Comparison of ENCODE assay signal across 8 cellular contexts in genomic region chr2:43228341-43228751, GRCh38. TPM values are rescaled to one million over a fixed set of nuclear protein-coding genes. Genes with fewer than 3 reads are reported as not detected.
DNase-seq lines count a peak whose midpoint lies in the region; ATAC-seq and TF ChIP-seq lines count a peak whose summit lies in the region.

No MANE protein-coding gene starts in this region.

- H3K4me1 Mint-ChIP-seq in MCF 10A (ENCODE audit: insufficient read depth, unreplicated experiment) = peaks cover 12% of the 10 kb centered on the region

- no peaks in the 10 kb centered on the region for H3K27me3 ChIP-seq in right atrium auricular region
- no peaks in the 10 kb centered on the region for H3K27me3 ChIP-seq in muscle layer of colon (ENCODE audit: control insufficient read depth in 1 of 2, insufficient read depth in 2 of 2, low read length in 2 of 2)
- no peaks in the 10 kb centered on the region for H3K27me3 ChIP-seq in aorta (ENCODE audit: control insufficient read depth in 1 of 2, insufficient read depth in 2 of 2, low read length in 1 of 2)

- H3K9me3 ChIP-seq in right atrium auricular region (no peaks in the 10 kb centered on the region), muscle layer of colon (ENCODE audit: low read length) (no peaks in the 10 kb centered on the region), aorta (ENCODE audit: control insufficient read depth, low read length) (no peaks in the 10 kb centered on the region)

- no peak for TF ChIP-seq CTCF in right atrium auricular region (IDR thresholded peaks at IDR 0.05)
- no peak for TF ChIP-seq CTCF in MCF 10A (IDR thresholded peaks at IDR 0.05; ENCODE audit: unreplicated experiment)

- H3K27me3 Mint-ChIP-seq in MCF 10A (ENCODE audit: insufficient read depth, unreplicated experiment) = no peaks in the 10 kb centered on the region

- peak overlapping the region; percentile 93 for H3K4me3 Mint-ChIP-seq in MCF 10A (ENCODE audit: unreplicated experiment)

- intact Hi-C loops in cardiac septum (cut with DNase I) (loop anchor here (2.0 kb wide), 3 partner anchors 98 to 282 kb away; no protein-coding TSS in a partner anchor), MCF 10A (cut with micrococcal nuclease) (no loop called here), aorta (cut with DNase I) (loop anchor here (2.0 to 10.0 kb wide), 7 partner anchors 74 to 1174 kb away; no protein-coding TSS in a partner anchor)

- CTCF ChIA-PET in MCF 10A (lab: Yijun Ruan, JAX) = interaction anchor here (0.6 to 5.4 kb wide), 46 partner anchors 8 to 400 kb away, joined by 3 to 108 read pairs (median 6); no protein-coding TSS in a partner anchor

- H3K4me3 ChIP-seq in right atrium auricular region (no peak overlapping the region), muscle layer of colon (ENCODE audit: low read depth in 1 of 2, low read length in 2 of 2) (peak overlapping the region in 1 of 2 donors; percentile 72), aorta (ENCODE audit: low read length in 2 of 2) (no peak overlapping the region)

- POLR2A ChIA-PET in MCF 10A (lab: Yijun Ruan, JAX) = interaction anchor here (0.5 to 13.3 kb wide), 30 partner anchors 9 to 369 kb away, joined by 3 to 329 read pairs (median 10); no protein-coding TSS in a partner anchor

- peak overlapping the region; percentile 83 for H3K27ac Mint-ChIP-seq in MCF 10A (ENCODE audit: low read depth, unreplicated experiment)

- peak overlapping the region; percentile 99 to 100 for H3K27ac ChIP-seq in right atrium auricular region
- peak overlapping the region; percentile 96 for H3K27ac ChIP-seq in muscle layer of colon (ENCODE audit: low read depth, low read length)
- peak overlapping the region; percentile 71 to 94 for H3K27ac ChIP-seq in aorta (ENCODE audit: low read depth in 1 of 2, low read length in 2 of 2)

- WGBS in aorta, 2 donors = 35 to 37% methylated on average over 2 of the region's 2 CpGs

- peaks cover 78% of the 10 kb centered on the region for H3K36me3 Mint-ChIP-seq in MCF 10A (ENCODE audit: insufficient read depth, unreplicated experiment)

- DNase-seq in right atrium auricular region (ENCODE audit: low spot score) = no peak
- no peak for DNase-seq in cardiac septum (ENCODE audit: low spot score)
- DNase-seq in MCF 10A (ENCODE audit: unreplicated experiment) = peak; percentile 36
- DNase-seq in aorta = no peak
- no peak for DNase-seq in NCI-H2081 (lab: John Stamatoyannopoulos, UW)
- no peak for DNase-seq in T-helper 9 cell

- no peaks in the 10 kb centered on the region for H3K9me3 Mint-ChIP-seq in MCF 10A (ENCODE audit: unreplicated experiment)

- no TSS peak for BruUV-seq in MCF 10A (replicated peaks; lab: Mats Ljungman, UMichigan)

- H3K4me1 ChIP-seq in right atrium auricular region (peaks cover 0 to 33% of the 10 kb centered on the region in 2 donors), muscle layer of colon (ENCODE audit: insufficient read depth, low read length) (peaks cover 23% of the 10 kb centered on the region), aorta (ENCODE audit: control insufficient read depth in 1 of 2, insufficient read depth in 2 of 2, low read length in 2 of 2) (no peaks in the 10 kb centered on the region)

- H3K36me3 ChIP-seq in right atrium auricular region (peaks cover 21% of the 10 kb centered on the region), muscle layer of colon (ENCODE audit: insufficient read depth, low read length) (peaks cover 23% of the 10 kb centered on the region), aorta (ENCODE audit: control insufficient read depth in 1 of 2, insufficient read depth in 2 of 2, low read length in 1 of 2) (peaks cover 0 to 10% of the 10 kb centered on the region in 2 donors)

- peak overlapping the region; percentile 33 for H3K9ac ChIP-seq in muscle layer of colon (ENCODE audit: low read length)

- ATAC-seq in aorta (ENCODE audit: low FRiP score) (no peak), GM19397 (IDR thresholded peaks at IDR 0.05; ENCODE audit: unreplicated experiment) (no peak)

RNA-seq across cellular contexts. Expression of gene ZFP36L2, which starts 1.9 kb away (rescaled TPM):
- total RNA-seq in right atrium auricular region (10 to 100 TPM; 43.2 to 47.3 TPM), cardiac septum (41.4 TPM), MCF 10A (2022) (107 and 162 TPM in 2 replicates), aorta (100 to 1,000 TPM; 180 to 231 TPM)
- polyA plus RNA-seq in aorta = 100 to 1,000 TPM in 1 of 2 donors, 10 to 100 TPM in 1; 71.9 to 118 TPM
